Comparison of ENCODE assay signal across 13 cellular contexts in genomic region chr14:82533351-82533750, GRCh38.
"Had no signal": no experiment of that assay in that cellular context is flagged by ENCODE, and none has a peak within 500 bp of the region (broad histone marks: within the 10 kb centered on the region; RNA-seq: fewer than 3 reads in every experiment).

No MANE protein-coding gene starts in this region.

- DNase-seq: dermis blood vessel endothelial cell; dorsolateral prefrontal cortex; effector CD4-positive, alpha-beta T cell; effector memory CD4-positive, alpha-beta T cell; foreskin keratinocyte; heart right ventricle; hippocampal formation; left cardiac atrium; left ventricle myocardium superior; lower lobe of right lung; mesenchymal stem cell; mucosa of descending colon; naive B cell had no signal
